29 cellular contexts compared by ENCODE assay signal in the genomic region with DNA sequence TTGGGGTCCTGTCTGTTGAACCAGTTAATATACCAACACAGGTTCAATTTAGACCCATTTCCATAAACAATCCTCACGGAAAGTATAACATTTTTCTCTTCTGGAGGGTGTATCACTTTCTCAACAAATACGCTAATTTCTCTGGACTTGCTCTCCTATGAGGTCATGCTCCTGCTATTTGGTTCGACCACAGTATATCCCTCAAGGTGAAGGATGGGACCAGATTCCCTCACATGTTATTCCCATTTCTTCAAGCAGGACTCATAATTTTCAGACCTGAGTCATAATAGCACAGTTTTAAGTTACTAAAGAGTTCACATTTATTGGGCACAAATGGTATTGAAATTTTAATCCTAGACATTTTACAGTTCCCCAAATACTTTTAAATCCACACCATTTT. TPM values are rescaled to one million over a fixed set of nuclear protein-coding genes. Genes with fewer than 3 reads are reported as not detected.
DNase-seq lines count a peak whose midpoint lies in the region; ATAC-seq and TF ChIP-seq lines count a peak whose summit lies in the region.
"Had no signal": no experiment of that assay in that cellular context is flagged by ENCODE, and none has a peak within 500 bp of the region (broad histone marks: within the 10 kb centered on the region; RNA-seq: fewer than 3 reads in every experiment).

No MANE protein-coding gene starts in this region.

- H3K27ac ChIP-seq in RWPE2 (ENCODE audit: poor library complexity, severe bottlenecking) (no peak overlapping the region), sigmoid colon (no peak overlapping the region)
- H3K27ac ChIP-seq: body of pancreas, HL-60, left ventricle myocardium inferior, testis, vagina had no signal

- no peaks in the 10 kb centered on the region for H3K27me3 ChIP-seq in RWPE2 (ENCODE audit: insufficient read depth, poor library complexity, severe bottlenecking)
- H3K27me3 ChIP-seq in sigmoid colon, result no peaks in the 10 kb centered on the region
- H3K27me3 ChIP-seq: body of pancreas, testis, vagina had no signal

- no peaks in the 10 kb centered on the region for H3K9me3 ChIP-seq in RWPE2 (ENCODE audit: severe bottlenecking)
- no peaks in the 10 kb centered on the region for H3K9me3 ChIP-seq in sigmoid colon
- H3K9me3 ChIP-seq: body of pancreas, left ventricle myocardium inferior, testis, vagina had no signal

- TF ChIP-seq EP300 in sigmoid colon (IDR thresholded peaks at IDR 0.05), result no peak

- H3K4me1 ChIP-seq in RWPE2 (ENCODE audit: insufficient read depth, poor library complexity, severe bottlenecking) (no peaks in the 10 kb centered on the region), sigmoid colon (no peaks in the 10 kb centered on the region)
- H3K4me1 ChIP-seq: body of pancreas, left ventricle myocardium inferior, testis, vagina had no signal

- no peak for TF ChIP-seq POLR2A in sigmoid colon (IDR thresholded peaks at IDR 0.05)

- H3K36me3 ChIP-seq in RWPE2 (ENCODE audit: low read depth), result no peaks in the 10 kb centered on the region
- H3K36me3 ChIP-seq in sigmoid colon, result no peaks in the 10 kb centered on the region
- H3K36me3 ChIP-seq: left ventricle myocardium inferior, vagina had no signal

- no peak for TF ChIP-seq CTCF in RWPE2 (IDR thresholded peaks at IDR 0.05; ENCODE audit: poor library complexity, severe bottlenecking)
- no peak for TF ChIP-seq CTCF in fibroblast of mammary gland (conservative IDR thresholded peaks at IDR 0.05; ENCODE audit: control insufficient read depth, insufficient read depth, low read depth, low read length)
- no peak for TF ChIP-seq CTCF in sigmoid colon (IDR thresholded peaks at IDR 0.05)

- intact Hi-C loops in sigmoid colon (cut with DNase I), result no loop called here

- WGBS in sigmoid colon, 2 donors, result 87 to 88% methylated on average over 3 of the region's 3 CpGs

- H3K4me3 ChIP-seq in RWPE2 (ENCODE audit: severe bottlenecking) (no peak overlapping the region), fibroblast of mammary gland (ENCODE audit: control insufficient read depth, low read depth, low read length) (no peak overlapping the region), sigmoid colon (no peak overlapping the region)
- H3K4me3 ChIP-seq: body of pancreas, left ventricle myocardium inferior, testis, vagina had no signal

- ATAC-seq in RWPE2 (ENCODE audit: low read depth) (peak; percentile 42; the same call in 2 of the 3 replicates), GM21717 (IDR thresholded peaks at IDR 0.05; ENCODE audit: unreplicated experiment) (no peak)
- ATAC-seq: body of pancreas; HCT116; natural killer cell; stimulated activated naive B cell treated with anti-CD40 and anti-IgM and Interleukin-4, amounts not matched to agents 10 μg/mL and 1 μg/mL and 100 μg/mL, for 72 hours; WTC11 had no signal

- peak; percentile 18 for DNase-seq in GM04504 (ENCODE audit: low read depth)
- no peak for DNase-seq in RWPE2 (ENCODE audit: low spot score)
- peak; percentile 85 for DNase-seq in fibroblast of mammary gland (ENCODE audit: low read depth)
- DNase-seq in activated CD8-positive, alpha-beta memory T cell treated with anti-CD3 and anti-CD28 coated beads for 24 hours, result no peak
- DNase-seq in stimulated activated naive CD4-positive, alpha-beta T cell treated with Interleukin-2 at 50 U/mL for 16 hours (lab: John Stamatoyannopoulos, UW), result no peak
- no peak for DNase-seq in sigmoid colon
- DNase-seq: activated CD4-positive, alpha-beta T cell treated with anti-CD3 and anti-CD28 coated beads, Interleukin-2, amount 50 U/mL, for 1 hour; body of pancreas; CD4-positive, alpha-beta memory T cell; effector CD8-positive, alpha-beta T cell; erythroblast; hippocampal formation; immature natural killer cell; left ventricle myocardium inferior; midbrain; natural killer cell; NCI-H1105; NCI-H2029 treated with DMSO at 0.1 percent for 48 hours; NCI-H345; stimulated activated CD4-positive, alpha-beta T cell treated with anti-CD3 and anti-CD28 coated beads, Interleukin-12 subunit alpha, Interleukin-12 subunit beta, amount 100 ng/mL, for 4 hours; stimulated activated CD4-positive, alpha-beta T cell treated with anti-CD3 and anti-CD28 coated beads, Interleukin-4, amount 100 ng/mL, for 24 hours; stimulated activated naive B cell treated with anti-CD40 and anti-IgM and Interleukin-4, amounts not matched to agents 10 μg/mL and 1 μg/mL and 100 μg/mL, for 72 hours; T-helper 9 cell; testis had no signal

RNA-seq across cellular contexts. Expression of a gene that starts 57.2 kb away (rescaled TPM):
- under 1 TPM; 0.14 to 0.82 (median 0.46) TPM for total RNA-seq in sigmoid colon
- polyA plus RNA-seq in sigmoid colon, result under 1 TPM in 2 of 3 donors, not detected in 1; under 0.01 to 0.80 TPM

Comparison
In these comparisons a context has a peak if more than half of its experiments do, and no peak if none do; other contexts are left out.
1. DNase-seq: peak in GM04504 (single experiment) and fibroblast of mammary gland (single experiment); none in RWPE2 (single experiment), activated CD8-positive, alpha-beta memory T cell treated with anti-CD3 and anti-CD28 coated beads for 24 hours (single experiment), stimulated activated naive CD4-positive, alpha-beta T cell treated with Interleukin-2 at 50 U/mL for 16 hours (single experiment) and sigmoid colon (single experiment).